ENCODE assay signal across 7 cellular contexts in the genomic region with DNA sequence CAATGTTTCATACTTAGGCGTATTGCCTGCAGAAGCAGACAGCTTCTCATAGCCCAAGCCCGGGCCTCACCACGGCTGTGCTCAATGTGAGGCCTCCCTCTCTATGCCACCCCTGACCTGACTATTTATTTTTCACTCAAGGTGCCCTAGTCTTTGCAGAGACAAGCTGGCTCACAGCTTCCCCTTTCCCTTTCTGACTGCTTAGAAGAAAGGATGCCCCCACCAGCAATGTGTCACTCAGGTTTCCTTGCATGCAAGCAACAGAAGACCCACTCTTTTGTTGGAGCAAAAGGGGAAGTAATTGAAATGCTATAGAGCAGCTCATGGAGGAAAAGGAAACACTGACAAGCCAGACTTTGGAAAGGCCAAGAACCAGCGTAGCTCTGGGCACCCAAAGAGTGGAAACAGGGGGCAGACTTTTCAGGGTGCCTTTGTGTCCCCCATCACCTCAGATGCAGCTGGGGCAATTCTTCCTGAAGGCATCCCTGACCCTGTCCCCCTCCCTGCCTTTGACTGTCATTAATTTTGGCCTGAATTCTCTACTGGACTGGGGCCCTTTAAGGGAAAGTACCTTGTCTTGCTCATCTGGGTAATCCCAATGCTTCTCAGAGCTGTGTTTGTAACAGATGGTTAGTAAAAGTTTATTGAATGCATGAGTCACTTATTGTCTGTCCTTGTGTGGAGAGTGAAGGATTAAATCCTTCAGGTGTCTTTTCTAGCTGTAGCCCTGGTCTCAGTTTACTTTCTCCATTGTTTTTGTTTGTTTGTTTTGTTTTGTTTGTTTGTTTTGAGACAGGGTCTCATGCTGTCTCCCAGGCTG. TPM values are rescaled to one million over a fixed set of nuclear protein-coding genes. Genes with fewer than 3 reads are reported as not detected.
DNase-seq lines count a peak whose midpoint lies in the region; ATAC-seq and TF ChIP-seq lines count a peak whose summit lies in the region.

No MANE protein-coding gene starts in this region.

- H3K9me3 ChIP-seq in upper lobe of left lung, result no peaks in the 10 kb centered on the region

- no peak for TF ChIP-seq POLR2A in upper lobe of left lung (IDR thresholded peaks at IDR 0.05)

- no peak overlapping the region for H3K27ac ChIP-seq in upper lobe of left lung

- no peaks in the 10 kb centered on the region for H3K27me3 ChIP-seq in upper lobe of left lung
- H3K27me3 ChIP-seq in H7 (ENCODE audit: control insufficient read depth, insufficient read depth, low read length), result no peaks in the 10 kb centered on the region

- no peak for TF ChIP-seq EP300 in upper lobe of left lung (IDR thresholded peaks at IDR 0.05)

- WGBS in upper lobe of left lung, 2 donors, result 67 to 76% methylated on average over 4 of the region's 4 CpGs

- no peak for TF ChIP-seq CTCF in upper lobe of left lung (IDR thresholded peaks at IDR 0.05)

- peak; percentile 88 to 96 for DNase-seq in NOMO-1 (lab: John Stamatoyannopoulos, UW; ENCODE audit: unreplicated experiment in 2 of 2)
- peak; percentile 41 for DNase-seq in germinal center (ENCODE audit: low spot score)
- DNase-seq in upper lobe of left lung, result no peak
- no peak for DNase-seq in HuH-7 (ENCODE audit: low spot score)
- no peak for DNase-seq in H7

- ATAC-seq in GM18873 (IDR thresholded peaks at IDR 0.05; ENCODE audit: low FRiP score, unreplicated experiment) (peak; percentile 87), HG02852 (IDR thresholded peaks at IDR 0.05; ENCODE audit: unreplicated experiment) (peak; percentile 93), upper lobe of left lung (ENCODE audit: low FRiP score in 2 of 2) (no peak)

- H3K4me1 ChIP-seq in upper lobe of left lung, result peaks cover 0 to 6% (median 0%) of the 10 kb centered on the region in 4 donors

- peaks cover 0 to 5% (median 0%) of the 10 kb centered on the region in 4 donors for H3K36me3 ChIP-seq in upper lobe of left lung
- no peaks in the 10 kb centered on the region for H3K36me3 ChIP-seq in H7 (replicated peaks; ENCODE audit: control insufficient read depth, insufficient read depth, low read length)

- H3K4me3 ChIP-seq in upper lobe of left lung (no peak overlapping the region), H7 (ENCODE audit: insufficient read depth, low read depth, low read length) (no peak overlapping the region)

RNA-seq across cellular contexts. Expression of a gene that starts 17.8 kb away (rescaled TPM):
- 10 to 100 TPM in 2 of 6 donors, 1 to 10 TPM in 4; 3.9 to 16.2 (median 8.1) TPM for total RNA-seq in upper lobe of left lung
- total RNA-seq in H7 (2014; rRNA removed; shearing (Covaris generic)), result 5.1 and 7.9 TPM in 2 replicates

Comparison
In these comparisons a context has a peak if more than half of its experiments do, and no peak if none do; other contexts are left out.
1. ATAC-seq: peak in GM18873 (single experiment) and HG02852 (single experiment); none in upper lobe of left lung (0 of 2).
2. DNase-seq: peak in NOMO-1 (2 of 2) and germinal center (single experiment); none in upper lobe of left lung (0 of 2), HuH-7 (single experiment) and H7 (single experiment).